8 cellular contexts compared by ENCODE assay signal in the genomic region with DNA sequence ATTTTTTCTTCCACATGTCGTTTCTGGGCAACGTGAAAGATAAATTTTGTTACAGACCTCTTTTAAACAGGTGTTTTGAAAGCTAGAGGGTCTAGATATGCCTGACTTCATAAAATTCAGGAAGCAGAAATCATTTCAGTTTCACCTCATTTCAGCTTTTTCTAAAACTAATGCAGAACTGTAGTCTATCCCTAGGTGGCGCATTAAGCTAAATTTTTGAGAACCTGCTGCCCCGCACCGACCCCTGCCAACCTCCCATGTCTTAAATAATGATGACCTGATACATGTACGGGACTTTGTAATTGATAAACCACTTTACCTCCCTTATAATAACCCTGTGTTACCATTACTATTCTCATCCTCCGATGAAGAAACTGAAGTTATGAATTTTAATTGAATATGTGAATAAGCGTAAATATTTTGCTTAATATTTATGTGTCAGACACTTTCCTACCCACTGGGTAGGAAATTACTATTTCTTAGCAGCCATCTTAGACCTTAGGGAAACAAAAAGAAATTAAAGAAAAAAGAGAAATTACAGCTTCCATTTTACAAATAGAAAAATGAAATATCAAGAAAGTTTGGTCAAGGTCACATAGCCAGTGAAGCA.
DNase-seq lines count a peak whose midpoint lies in the region; ATAC-seq and TF ChIP-seq lines count a peak whose summit lies in the region.

No MANE protein-coding gene starts in this region.

- H3K27ac Mint-ChIP-seq in Caco-2 (ENCODE audit: unreplicated experiment), result no peak overlapping the region

- H3K36me3 Mint-ChIP-seq in Caco-2 (ENCODE audit: insufficient read depth, unreplicated experiment), result no peaks in the 10 kb centered on the region

- peaks cover 13% of the 10 kb centered on the region for H3K4me1 Mint-ChIP-seq in Caco-2 (ENCODE audit: low read depth, unreplicated experiment)

- CTCF ChIA-PET in Caco-2 (lab: Charles Lee), result interaction anchor here (0.6 to 2.2 kb wide), 11 partner anchors 8 to 125 kb away, joined by 3 to 38 read pairs (median 4); partner anchors contain the start of genes GCNT3 and GTF2A2

- no peaks in the 10 kb centered on the region for H3K9me3 ChIP-seq in Caco-2
- no peaks in the 10 kb centered on the region for H3K9me3 ChIP-seq in testis
- no peaks in the 10 kb centered on the region for H3K9me3 ChIP-seq in effector memory CD4-positive, alpha-beta T cell (ENCODE audit: control insufficient read depth, low read length)

- ATAC-seq in GM21717 (IDR thresholded peaks at IDR 0.05; ENCODE audit: unreplicated experiment), result no peak

- no peak for TF ChIP-seq POLR2A in testis (IDR thresholded peaks at IDR 0.05)

- WGBS in testis, 2 donors, result 29 to 38% methylated on average over 8 of the region's 8 CpGs

- TF ChIP-seq CTCF in Caco-2 (IDR thresholded peaks at IDR 0.05; ENCODE audit: insufficient read depth in 1 of 2, low read depth in 1 of 2, low read length in 1 of 2, severe bottlenecking in 1 of 2, unreplicated experiment in 1 of 2) (peak; percentile 65 to 69), testis (IDR thresholded peaks at IDR 0.05) (peak; percentile 33 to 79 (median 66))

- intact Hi-C loops in Caco-2 (cut with micrococcal nuclease; ENCODE audit: unreplicated experiment), result loop anchor here (1.0 kb wide), 2 partner anchors 83 to 89 kb away; no protein-coding TSS in a partner anchor
- intact Hi-C loops in testis (cut with DNase I; ENCODE audit: low total_unique reads), result no loop called here

- no peak overlapping the region for H3K27ac ChIP-seq in testis
- H3K27ac ChIP-seq in effector memory CD4-positive, alpha-beta T cell (ENCODE audit: insufficient read depth, low read length, poor library complexity, severe bottlenecking), result no peak overlapping the region

- no peaks in the 10 kb centered on the region for H3K27me3 ChIP-seq in Caco-2 (replicated peaks; ENCODE audit: control insufficient read depth, insufficient read depth, low read length)
- peaks cover 3% of the 10 kb centered on the region; the same call in 1 of the 2 replicates for H3K27me3 ChIP-seq in H7 (ENCODE audit: control insufficient read depth, insufficient read depth, low read length)
- no peaks in the 10 kb centered on the region for H3K27me3 ChIP-seq in testis
- no peaks in the 10 kb centered on the region for H3K27me3 ChIP-seq in effector memory CD4-positive, alpha-beta T cell (replicated peaks; ENCODE audit: control insufficient read depth, insufficient read depth, low read length, poor library complexity, severe bottlenecking)

- POLR2A ChIA-PET in Caco-2 (lab: Charles Lee), result no interaction called here

- BruUV-seq in Caco-2 (replicated peaks; lab: Mats Ljungman, UMichigan), result no TSS peak

- peak in 1 of 2 experiments; percentile 65 for DNase-seq in Caco-2
- peak; percentile 38 for DNase-seq in H7
- DNase-seq in NCI-H69 (lab: John Stamatoyannopoulos, UW), result peak; percentile 74
- peak; percentile 20 for DNase-seq in amniotic stem cell (lab: John Stamatoyannopoulos, UW)
- peak; percentile 52 for DNase-seq in islet precursor cell
- peak; percentile 21 for DNase-seq in testis
- no peak for DNase-seq in effector memory CD4-positive, alpha-beta T cell

- H3K4me1 ChIP-seq in Caco-2 (no peaks in the 10 kb centered on the region), testis (no peaks in the 10 kb centered on the region)
- H3K4me1 ChIP-seq in effector memory CD4-positive, alpha-beta T cell (ENCODE audit: control insufficient read depth, insufficient read depth, low read length, poor library complexity, severe bottlenecking), result no peaks in the 10 kb centered on the region

- no peaks in the 10 kb centered on the region for H3K27me3 Mint-ChIP-seq in Caco-2 (ENCODE audit: insufficient read depth, unreplicated experiment)

- H3K4me3 Mint-ChIP-seq in Caco-2 (ENCODE audit: unreplicated experiment), result no peak overlapping the region

- H3K4me3 ChIP-seq in Caco-2 (ENCODE audit: low read depth, low read length) (no peak overlapping the region), H7 (ENCODE audit: insufficient read depth, low read depth, low read length) (no peak overlapping the region), testis (no peak overlapping the region)
- H3K4me3 ChIP-seq in effector memory CD4-positive, alpha-beta T cell (ENCODE audit: insufficient read depth, low read depth, low read length, poor library complexity, severe bottlenecking), result no peak overlapping the region

- H3K9me3 Mint-ChIP-seq in Caco-2 (ENCODE audit: unreplicated experiment), result no peaks in the 10 kb centered on the region

- H3K36me3 ChIP-seq in Caco-2 (ENCODE audit: control insufficient read depth, insufficient read depth, low read length), result no peaks in the 10 kb centered on the region; the same call in 1 of the 2 replicates
- H3K36me3 ChIP-seq in H7 (replicated peaks; ENCODE audit: control insufficient read depth, insufficient read depth, low read length), result no peaks in the 10 kb centered on the region
- no peaks in the 10 kb centered on the region for H3K36me3 ChIP-seq in testis (ENCODE audit: low read depth, missing control alignments)
- H3K36me3 ChIP-seq in effector memory CD4-positive, alpha-beta T cell (ENCODE audit: control insufficient read depth, insufficient read depth, low read length), result no peaks in the 10 kb centered on the region

Comparison
In these comparisons a context has a peak if more than half of its experiments do, and no peak if none do; other contexts are left out.
1. DNase-seq: peak in H7 (single experiment), NCI-H69 (single experiment), amniotic stem cell (single experiment), islet precursor cell (single experiment) and testis (single experiment); none in effector memory CD4-positive, alpha-beta T cell (0 of 3).